ENCODE assay signal across 9 cellular contexts in genomic region chr6:39812853-39813533, GRCh38. TPM values are rescaled to one million over a fixed set of nuclear protein-coding genes. Genes with fewer than 3 reads are reported as not detected.
A peak's percentile ranks its signal among the peaks of the same experiment; 100 is the strongest.
DNase-seq lines count a peak whose midpoint lies in the region; ATAC-seq and TF ChIP-seq lines count a peak whose summit lies in the region.
"Had no signal": no experiment of that assay in that cellular context is flagged by ENCODE, and none has a peak within 500 bp of the region (broad histone marks: within the 10 kb centered on the region; RNA-seq: fewer than 3 reads in every experiment).

No MANE protein-coding gene starts in this region.

- no peak overlapping the region for H3K4me3 Mint-ChIP-seq in stimulated activated memory B cell treated with anti-CD40 and anti-IgM and Interleukin-4, amounts not matched to agents 10 μg/mL and 1 μg/mL and 100 μg/mL, for 72 hours
- H3K4me3 Mint-ChIP-seq in stimulated activated naive CD8-positive, alpha-beta T cell treated with anti-CD3 and anti-CD28 coated beads, Interleukin-15, amount 100 ng/mL, for 72 hours = no peak overlapping the region
- H3K4me3 Mint-ChIP-seq: activated naive CD4-positive, alpha-beta T cell treated with anti-CD3 and anti-CD28 coated beads, Interleukin-2, amount 50 U/mL, for 24 hours had no signal

- TF ChIP-seq CTCF in AG09319 (IDR thresholded peaks at IDR 0.05; ENCODE audit: low read depth, low read length) (peak; percentile 45), fibroblast of mammary gland (conservative IDR thresholded peaks at IDR 0.05; ENCODE audit: control insufficient read depth, insufficient read depth, low read depth, low read length) (peak; percentile 32)

- peaks cover 13% of the 10 kb centered on the region for H3K4me1 Mint-ChIP-seq in stimulated activated memory B cell treated with anti-CD40 and anti-IgM and Interleukin-4, amounts not matched to agents 10 μg/mL and 1 μg/mL and 100 μg/mL, for 72 hours
- no peaks in the 10 kb centered on the region for H3K4me1 Mint-ChIP-seq in stimulated activated naive CD8-positive, alpha-beta T cell treated with anti-CD3 and anti-CD28 coated beads, Interleukin-15, amount 100 ng/mL, for 72 hours
- H3K4me1 Mint-ChIP-seq: activated naive CD4-positive, alpha-beta T cell treated with anti-CD3 and anti-CD28 coated beads, Interleukin-2, amount 50 U/mL, for 24 hours had no signal

- H3K9me3 Mint-ChIP-seq in stimulated activated memory B cell treated with anti-CD40 and anti-IgM and Interleukin-4, amounts not matched to agents 10 μg/mL and 1 μg/mL and 100 μg/mL, for 72 hours = peaks cover 2% of the 10 kb centered on the region
- H3K9me3 Mint-ChIP-seq in stimulated activated naive CD8-positive, alpha-beta T cell treated with anti-CD3 and anti-CD28 coated beads, Interleukin-15, amount 100 ng/mL, for 72 hours = no peaks in the 10 kb centered on the region
- H3K9me3 Mint-ChIP-seq: activated naive CD4-positive, alpha-beta T cell treated with anti-CD3 and anti-CD28 coated beads, Interleukin-2, amount 50 U/mL, for 24 hours had no signal

- H3K27me3 Mint-ChIP-seq in stimulated activated memory B cell treated with anti-CD40 and anti-IgM and Interleukin-4, amounts not matched to agents 10 μg/mL and 1 μg/mL and 100 μg/mL, for 72 hours = no peaks in the 10 kb centered on the region
- peaks cover 25% of the 10 kb centered on the region for H3K27me3 Mint-ChIP-seq in stimulated activated naive CD8-positive, alpha-beta T cell treated with anti-CD3 and anti-CD28 coated beads, Interleukin-15, amount 100 ng/mL, for 72 hours

- H3K4me3 ChIP-seq in fibroblast of mammary gland (ENCODE audit: control insufficient read depth, low read depth, low read length) = no peak overlapping the region

- DNase-seq in AG09319 (ENCODE audit: extremely low read depth, low read depth) (peak; percentile 83), HT1080 (ENCODE audit: low read depth) (peak; percentile 61), fibroblast of mammary gland (ENCODE audit: low read depth) (peak; percentile 86), NCI-H1105 (lab: John Stamatoyannopoulos, UW) (no peak)
- DNase-seq in activated CD8-positive, alpha-beta memory T cell treated with anti-CD3 and anti-CD28 coated beads, Interleukin-2, amount 50 U/mL, for 48 hours = no peak
- DNase-seq in stimulated activated naive CD8-positive, alpha-beta T cell treated with anti-CD3 and anti-CD28 coated beads, Interleukin-15, amount 100 ng/mL, for 72 hours = no peak

- no peaks in the 10 kb centered on the region for H3K36me3 Mint-ChIP-seq in stimulated activated memory B cell treated with anti-CD40 and anti-IgM and Interleukin-4, amounts not matched to agents 10 μg/mL and 1 μg/mL and 100 μg/mL, for 72 hours
- H3K36me3 Mint-ChIP-seq: activated naive CD4-positive, alpha-beta T cell treated with anti-CD3 and anti-CD28 coated beads, Interleukin-2, amount 50 U/mL, for 24 hours had no signal

- peak; percentile 85 for ATAC-seq in GM19463 (IDR thresholded peaks at IDR 0.05; ENCODE audit: unreplicated experiment)
- ATAC-seq in stimulated activated memory B cell treated with anti-CD40 and anti-IgM and Interleukin-4, amounts not matched to agents 10 μg/mL and 1 μg/mL and 100 μg/mL, for 72 hours = peak; percentile 51
- ATAC-seq in stimulated activated naive CD8-positive, alpha-beta T cell treated with anti-CD3 and anti-CD28 coated beads, Interleukin-15, amount 100 ng/mL, for 72 hours = no peak

- no peak overlapping the region for H3K27ac Mint-ChIP-seq in stimulated activated memory B cell treated with anti-CD40 and anti-IgM and Interleukin-4, amounts not matched to agents 10 μg/mL and 1 μg/mL and 100 μg/mL, for 72 hours
- H3K27ac Mint-ChIP-seq in stimulated activated naive CD8-positive, alpha-beta T cell treated with anti-CD3 and anti-CD28 coated beads, Interleukin-15, amount 100 ng/mL, for 72 hours = peak overlapping the region in 1 of 2 donors; percentile 67
- H3K27ac Mint-ChIP-seq: activated naive CD4-positive, alpha-beta T cell treated with anti-CD3 and anti-CD28 coated beads, Interleukin-2, amount 50 U/mL, for 24 hours had no signal

RNA-seq across cellular contexts. Expression of gene DAAM2, which starts 20.8 kb away (rescaled TPM):
- 1.6 and 1.7 TPM in 2 replicates for total RNA-seq in HT1080 (2014; rRNA removed; shearing (Covaris generic))
- 1.4 and 1.6 TPM in 2 replicates for polyA plus RNA-seq in HT1080 (2015; cell fraction: cytosol; rRNA removed)
- 3.1 and 3.2 TPM in 2 replicates for polyA plus RNA-seq in HT1080 (2015; cell fraction: nucleus; rRNA removed)

Comparison
In these comparisons a context has a peak if more than half of its experiments do, and no peak if none do; other contexts are left out.
1. DNase-seq: peak in AG09319 (single experiment), HT1080 (single experiment) and fibroblast of mammary gland (single experiment); none in activated CD8-positive, alpha-beta memory T cell treated with anti-CD3 and anti-CD28 coated beads, Interleukin-2, amount 50 U/mL, for 48 hours (single experiment), stimulated activated naive CD8-positive, alpha-beta T cell treated with anti-CD3 and anti-CD28 coated beads, Interleukin-15, amount 100 ng/mL, for 72 hours (0 of 2) and NCI-H1105 (single experiment).